Comparison of ENCODE assay signal across 27 cellular contexts in genomic region chr16:3073448-3073847, GRCh38. TPM values are rescaled to one million over a fixed set of nuclear protein-coding genes. Genes with fewer than 3 reads are reported as not detected.
DNase-seq lines count a peak whose midpoint lies in the region; ATAC-seq and TF ChIP-seq lines count a peak whose summit lies in the region.
"Had no signal": no experiment of that assay in that cellular context is flagged by ENCODE, and none has a peak within 500 bp of the region (broad histone marks: within the 10 kb centered on the region; RNA-seq: fewer than 3 reads in every experiment).

No MANE protein-coding gene starts in this region.

- H3K4me3 ChIP-seq in SU-DHL-6 (ENCODE audit: insufficient read depth, low read length, poor library complexity, severe bottlenecking) (no peak overlapping the region), trophoblast cell (ENCODE audit: low read depth, low read length) (peak overlapping the region; percentile 21), esophagus muscularis mucosa (no peak overlapping the region)
- H3K4me3 ChIP-seq: ascending aorta, esophagus squamous epithelium, prostate gland, vagina had no signal

- peak overlapping the region; percentile 97 for H3K27ac Mint-ChIP-seq in activated T-cell treated with anti-CD3 and anti-CD28 coated beads, Interleukin-2, amount 50 U/mL, for 24 hours
- H3K27ac Mint-ChIP-seq in activated naive CD8-positive, alpha-beta T cell treated with anti-CD3 and anti-CD28 coated beads for 36 hours, result peak overlapping the region; percentile 99

- no peak overlapping the region for H4K8ac ChIP-seq in trophoblast cell (ENCODE audit: low read depth, low read length)

- H3K4me2 ChIP-seq in SU-DHL-6 (ENCODE audit: low read depth, low read length, poor library complexity, severe bottlenecking) (no peak overlapping the region), trophoblast cell (ENCODE audit: low read length) (no peak overlapping the region)
- H3K4me2 ChIP-seq: SK-N-SH had no signal

- H3K36me3 ChIP-seq in SU-DHL-6 (ENCODE audit: low read length) (no peaks in the 10 kb centered on the region), trophoblast cell (ENCODE audit: control insufficient read depth in 1 of 2, insufficient read depth in 2 of 2, low read length in 2 of 2) (no peaks in the 10 kb centered on the region), esophagus muscularis mucosa (peaks cover 0 to 25% (median 2%) of the 10 kb centered on the region in 4 donors)
- H3K36me3 ChIP-seq: ascending aorta, esophagus squamous epithelium, prostate gland, vagina had no signal

- no peak overlapping the region for H4K12ac ChIP-seq in trophoblast cell (ENCODE audit: low read depth, low read length)

- no peak overlapping the region for H2BK120ac ChIP-seq in trophoblast cell (ENCODE audit: insufficient read depth, low read length, poor library complexity)

- ATAC-seq in GM18868 (IDR thresholded peaks at IDR 0.05; ENCODE audit: unreplicated experiment), result no peak
- ATAC-seq in HG03095 (IDR thresholded peaks at IDR 0.05; ENCODE audit: unreplicated experiment), result no peak
- ATAC-seq: left cardiac atrium had no signal

- H4K91ac ChIP-seq in trophoblast cell (ENCODE audit: low read depth, low read length), result no peak overlapping the region

- no peaks in the 10 kb centered on the region for H3K79me2 ChIP-seq in SU-DHL-6 (ENCODE audit: insufficient read depth, low read length)
- H3K79me2 ChIP-seq in trophoblast cell (ENCODE audit: control insufficient read depth, insufficient read depth, low read length, poor library complexity), result no peaks in the 10 kb centered on the region

- H3K27me3 ChIP-seq in SU-DHL-6 (ENCODE audit: low read length), result no peaks in the 10 kb centered on the region
- no peaks in the 10 kb centered on the region for H3K27me3 ChIP-seq in trophoblast cell (ENCODE audit: insufficient read depth, low read length)
- peaks cover 0 to 10% (median 0%) of the 10 kb centered on the region in 4 donors for H3K27me3 ChIP-seq in esophagus muscularis mucosa
- H3K27me3 ChIP-seq: ascending aorta, vagina had no signal

- no peak overlapping the region for H3K4ac ChIP-seq in trophoblast cell (ENCODE audit: low read depth, low read length)

- no peaks in the 10 kb centered on the region; the same call in 1 of the 2 replicates for H3K9me3 ChIP-seq in SU-DHL-6 (ENCODE audit: insufficient read depth, low read length)
- H3K9me3 ChIP-seq in trophoblast cell (ENCODE audit: insufficient read depth, low read depth, low read length), result no peaks in the 10 kb centered on the region
- no peaks in the 10 kb centered on the region for H3K9me3 ChIP-seq in esophagus muscularis mucosa
- H3K9me3 ChIP-seq: ascending aorta, esophagus squamous epithelium, prostate gland, SK-N-SH, vagina had no signal

- H3K27ac ChIP-seq in SU-DHL-6 (ENCODE audit: low read depth, low read length), result peak overlapping the region; percentile 32
- no peak overlapping the region for H3K27ac ChIP-seq in trophoblast cell (ENCODE audit: low read depth, low read length)
- H3K27ac ChIP-seq in esophagus muscularis mucosa (replicated peaks in 1 of 4), result no peak overlapping the region
- H3K27ac ChIP-seq: ascending aorta, esophagus squamous epithelium, prostate gland, vagina had no signal

- no peak for DNase-seq in activated T-cell treated with anti-CD3 and anti-CD28 coated beads, Interleukin-2, amount 50 U/mL, for 24 hours
- DNase-seq in activated T-cell treated with anti-CD3 and anti-CD28 coated beads, Interleukin-2, amount 50 U/mL, for 1 hour, result no peak
- DNase-seq in activated naive CD8-positive, alpha-beta T cell treated with anti-CD3 and anti-CD28 coated beads for 36 hours, result no peak
- no peak for DNase-seq in trophoblast cell
- no peak for DNase-seq in esophagus muscularis mucosa (ENCODE audit: extremely low spot score)
- DNase-seq: cerebellar nuclear complex; DMS79; effector CD4-positive, alpha-beta T cell; esophagus squamous epithelium; Karpas-422; left cardiac atrium; mesendoderm; NCI-H1092 treated with DMSO at 0.1 percent for 48 hours; NCI-H2107; NCI-H524; SK-N-SH; substantia nigra had no signal

- peaks cover 88% of the 10 kb centered on the region for H3K4me1 Mint-ChIP-seq in activated T-cell treated with anti-CD3 and anti-CD28 coated beads, Interleukin-2, amount 50 U/mL, for 24 hours (ENCODE audit: low read depth)
- H3K4me1 Mint-ChIP-seq in activated naive CD8-positive, alpha-beta T cell treated with anti-CD3 and anti-CD28 coated beads for 36 hours, result peaks cover 66% of the 10 kb centered on the region
- H3K4me1 Mint-ChIP-seq: neural crest cell had no signal

- no peak for TF ChIP-seq POLR2A in esophagus muscularis mucosa (IDR thresholded peaks at IDR 0.05; ENCODE audit: low read depth)

- peaks cover 44% of the 10 kb centered on the region for H3K36me3 Mint-ChIP-seq in activated T-cell treated with anti-CD3 and anti-CD28 coated beads, Interleukin-2, amount 50 U/mL, for 24 hours (ENCODE audit: low read depth)
- peaks cover 29% of the 10 kb centered on the region for H3K36me3 Mint-ChIP-seq in activated naive CD8-positive, alpha-beta T cell treated with anti-CD3 and anti-CD28 coated beads for 36 hours

- TF ChIP-seq EP300 in esophagus muscularis mucosa (IDR thresholded peaks at IDR 0.05), result no peak

- no peak overlapping the region for H2BK5ac ChIP-seq in trophoblast cell (ENCODE audit: low read depth, low read length, poor library complexity)

- H3K4me1 ChIP-seq in trophoblast cell (ENCODE audit: control insufficient read depth in 1 of 2, insufficient read depth in 2 of 2, low read length in 2 of 2) (peaks cover 0 to 6% of the 10 kb centered on the region in 2 experiments), esophagus muscularis mucosa (peaks cover 0 to 13% (median 4%) of the 10 kb centered on the region in 4 donors)
- H3K4me1 ChIP-seq: ascending aorta, prostate gland, vagina had no signal

- no peak overlapping the region for H2AK5ac ChIP-seq in trophoblast cell (ENCODE audit: low read length)

- no CpG with 5 or more reads among the region's 7 CpGs for WGBS in trophoblast cell (ENCODE audit: extremely low coverage, insufficient coverage, insufficient read length)
- 88% methylated on average over 7 of the region's 7 CpGs for WGBS in esophagus muscularis mucosa

- H3K14ac ChIP-seq in trophoblast cell (ENCODE audit: low read length), result no peak overlapping the region

- TF ChIP-seq CTCF in SU-DHL-6 (IDR thresholded peaks at IDR 0.05; ENCODE audit: insufficient read depth, low read length, poor library complexity, severe bottlenecking) (no peak), esophagus muscularis mucosa (IDR thresholded peaks at IDR 0.05) (no peak)

- H2AFZ ChIP-seq in SU-DHL-6 (ENCODE audit: low read depth, low read length, severe bottlenecking), result no peak overlapping the region
- no peak overlapping the region for H2AFZ ChIP-seq in trophoblast cell (ENCODE audit: insufficient read depth, low read length, poor library complexity)

- no peak overlapping the region for H2BK12ac ChIP-seq in trophoblast cell (ENCODE audit: low read length)

- no peak overlapping the region for H3K18ac ChIP-seq in trophoblast cell (ENCODE audit: low read length)

- no peak overlapping the region for H3K4me3 Mint-ChIP-seq in activated T-cell treated with anti-CD3 and anti-CD28 coated beads, Interleukin-2, amount 50 U/mL, for 24 hours
- peak overlapping the region; percentile 22 for H3K4me3 Mint-ChIP-seq in activated naive CD8-positive, alpha-beta T cell treated with anti-CD3 and anti-CD28 coated beads for 36 hours
- H3K4me3 Mint-ChIP-seq: neural crest cell had no signal

- H3K79me1 ChIP-seq in trophoblast cell (ENCODE audit: low read length), result no peaks in the 10 kb centered on the region

- H4K20me1 ChIP-seq in SU-DHL-6 (ENCODE audit: low read depth, low read length), result no peaks in the 10 kb centered on the region

- H3F3A ChIP-seq in SU-DHL-6 (ENCODE audit: insufficient read depth), result peaks cover 24% of the 10 kb centered on the region; the same call in 1 of the 2 replicates

- intact Hi-C loops in esophagus muscularis mucosa (cut with DNase I), result no loop called here

- no peaks in the 10 kb centered on the region for H3K27me3 Mint-ChIP-seq in activated T-cell treated with anti-CD3 and anti-CD28 coated beads, Interleukin-2, amount 50 U/mL, for 24 hours
- no peaks in the 10 kb centered on the region for H3K27me3 Mint-ChIP-seq in activated naive CD8-positive, alpha-beta T cell treated with anti-CD3 and anti-CD28 coated beads for 36 hours

- H3K9ac ChIP-seq in SU-DHL-6 (ENCODE audit: low read length) (no peak overlapping the region), trophoblast cell (ENCODE audit: low read length) (no peak overlapping the region)
- H3K9ac ChIP-seq: SK-N-SH had no signal

- no peak overlapping the region for H3K23ac ChIP-seq in trophoblast cell (ENCODE audit: low read length)

- H3K9me2 ChIP-seq in SU-DHL-6 (replicated peaks; ENCODE audit: insufficient read depth, low read length), result no peaks in the 10 kb centered on the region
- H3K9me2 ChIP-seq: SK-N-SH had no signal

- H3K9me3 Mint-ChIP-seq in activated T-cell treated with anti-CD3 and anti-CD28 coated beads, Interleukin-2, amount 50 U/mL, for 24 hours, result peaks cover 3% of the 10 kb centered on the region
- peaks cover 7% of the 10 kb centered on the region for H3K9me3 Mint-ChIP-seq in activated naive CD8-positive, alpha-beta T cell treated with anti-CD3 and anti-CD28 coated beads for 36 hours
- H3K9me3 Mint-ChIP-seq: neural crest cell had no signal

RNA-seq across cellular contexts. Expression of gene IL32, which starts 8.0 kb away (rescaled TPM):
- total RNA-seq in activated naive CD8-positive, alpha-beta T cell treated with anti-CD3 and anti-CD28 coated beads for 36 hours, result 1,000 to 10,000 TPM; 1,056 to 1,060 TPM
- 25.1 and 25.7 TPM in 2 replicates for polyA plus RNA-seq in trophoblast cell (2013)
- total RNA-seq in esophagus muscularis mucosa, result 10 to 100 TPM; 13.7 to 40.8 (median 31.2) TPM
- total RNA-seq: neural crest cell had no signal

RNA-seq across cellular contexts. Expression of gene ZSCAN10, which starts 25.6 kb away (rescaled TPM):
- not detected for total RNA-seq in activated naive CD8-positive, alpha-beta T cell treated with anti-CD3 and anti-CD28 coated beads for 36 hours
- polyA plus RNA-seq in trophoblast cell (2013), result 0.33 and 0.34 TPM in 2 replicates
- not detected for total RNA-seq in esophagus muscularis mucosa
- total RNA-seq: A673, ascending aorta, esophagus squamous epithelium, left cardiac atrium, neural crest cell, RPMI7951, skeletal muscle tissue, vagina had no signal

RNA-seq across cellular contexts. Expression of gene MMP25, which starts 27.1 kb away (rescaled TPM):
- total RNA-seq in activated naive CD8-positive, alpha-beta T cell treated with anti-CD3 and anti-CD28 coated beads for 36 hours, result 1 to 10 TPM in 1 of 2 experiments, under 1 TPM in 1; 0.99 to 1.6 TPM
- 0.14 and 0.17 TPM in 2 replicates for polyA plus RNA-seq in trophoblast cell (2013)
- total RNA-seq in esophagus muscularis mucosa, result 1 to 10 TPM in 1 of 4 donors, under 1 TPM in 3; under 0.01 to 4.5 (median 0.12) TPM
- total RNA-seq: RPMI7951 had no signal

RNA-seq across cellular contexts. Expression of gene BICDL2, which starts 36.7 kb away (rescaled TPM):
- under 1 TPM; 0.31 to 0.56 TPM for total RNA-seq in activated naive CD8-positive, alpha-beta T cell treated with anti-CD3 and anti-CD28 coated beads for 36 hours
- 2.0 TPM in 2 replicates for polyA plus RNA-seq in trophoblast cell (2013)
- under 1 TPM in 2 of 4 donors, not detected in 2; 0.19 to 0.42 TPM for total RNA-seq in esophagus muscularis mucosa
- total RNA-seq: A673, ascending aorta, left cardiac atrium, neural crest cell, skeletal muscle tissue had no signal
- polyA plus RNA-seq: SK-N-SH had no signal

RNA-seq across cellular contexts. Expression of gene ZNF205, which starts 38.9 kb away (rescaled TPM):
- total RNA-seq in activated naive CD8-positive, alpha-beta T cell treated with anti-CD3 and anti-CD28 coated beads for 36 hours, result under 1 TPM; 0.35 to 0.36 TPM
- 8.4 and 8.7 TPM in 2 replicates for polyA plus RNA-seq in trophoblast cell (2013)
- 10 to 100 TPM; 10.6 to 25.0 (median 17.1) TPM for total RNA-seq in esophagus muscularis mucosa

Comparison
In these comparisons a context has a peak if more than half of its experiments do, and no peak if none do; other contexts are left out.
1. RNA of gene IL32, which starts 8.0 kb away (total RNA-seq): 1,056 to 1,060 TPM in activated naive CD8-positive, alpha-beta T cell treated with anti-CD3 and anti-CD28 coated beads for 36 hours; 13.7 to 40.8 TPM in esophagus muscularis mucosa; every median in the first group is over 10 times any median in the second.